Comparison of ENCODE assay signal across 8 cellular contexts in genomic region chr12:57215668-57216013, GRCh38. TPM values are rescaled to one million over a fixed set of nuclear protein-coding genes. Genes with fewer than 3 reads are reported as not detected.
DNase-seq lines count a peak whose midpoint lies in the region; ATAC-seq lines count a peak whose summit lies in the region.

No MANE protein-coding gene starts in this region.

- peak; percentile 42 for ATAC-seq in HG02759 (IDR thresholded peaks at IDR 0.05; ENCODE audit: unreplicated experiment)
- ATAC-seq in GM21390 (IDR thresholded peaks at IDR 0.05; ENCODE audit: unreplicated experiment), result no peak
- no peak for ATAC-seq in GM18873 (IDR thresholded peaks at IDR 0.05; ENCODE audit: low FRiP score, unreplicated experiment)

- DNase-seq in GM03348 (ENCODE audit: low spot score) (peak; percentile 54), myocyte (ENCODE audit: low read depth) (peak; percentile 78), NCI-H446 treated with DMSO at 0.1 percent for 48 hours (lab: John Stamatoyannopoulos, UW) (no peak), midbrain (lab: John Stamatoyannopoulos, UW) (no peak)
- DNase-seq in activated CD4-positive, alpha-beta T cell treated with anti-CD3 and anti-CD28 coated beads, Interleukin-2, amount 50 U/mL, for 1 hour, result peak; percentile 26

RNA-seq across cellular contexts. Expression of gene NXPH4, which starts 1.0 kb away (rescaled TPM):
- 2.4 and 4.3 TPM in 2 replicates for total RNA-seq in myocyte
- polyA plus RNA-seq in myocyte (2012), result 5.5 TPM

RNA-seq across cellular contexts. Expression of gene SHMT2, which starts 13.9 kb away (rescaled TPM):
- total RNA-seq in myocyte, result 147 and 153 TPM in 2 replicates
- 292 TPM for polyA plus RNA-seq in myocyte (2012)

RNA-seq across cellular contexts. Expression of gene STAC3, which starts 35.3 kb away (rescaled TPM):
- 594 and 728 TPM in 2 replicates for total RNA-seq in myocyte
- 337 TPM for polyA plus RNA-seq in myocyte (2012)

Comparison
In these comparisons a context has a peak if more than half of its experiments do, and no peak if none do; other contexts are left out.
1. DNase-seq: peak in GM03348 (single experiment), activated CD4-positive, alpha-beta T cell treated with anti-CD3 and anti-CD28 coated beads, Interleukin-2, amount 50 U/mL, for 1 hour (single experiment) and myocyte (single experiment); none in NCI-H446 treated with DMSO at 0.1 percent for 48 hours (single experiment) and midbrain (single experiment).